9 cellular contexts compared by ENCODE assay signal in genomic region chr17:28384281-28385036, GRCh38. TPM values are rescaled to one million over a fixed set of nuclear protein-coding genes. Genes with fewer than 3 reads are reported as not detected.
DNase-seq lines count a peak whose midpoint lies in the region; ATAC-seq and TF ChIP-seq lines count a peak whose summit lies in the region.
"Had no signal": no experiment of that assay in that cellular context is flagged by ENCODE, and none has a peak within 500 bp of the region (broad histone marks: within the 10 kb centered on the region; RNA-seq: fewer than 3 reads in every experiment).

No MANE protein-coding gene starts in this region.

- H3K9me3 Mint-ChIP-seq in natural killer cell: no peaks in the 10 kb centered on the region

- peaks cover 0 to 8% of the 10 kb centered on the region in 2 donors for H3K27me3 Mint-ChIP-seq in natural killer cell (ENCODE audit: low read depth in 2 of 2)

- H3K27ac ChIP-seq in HL-60 (replicated peaks): no peak overlapping the region
- no peak overlapping the region for H3K27ac ChIP-seq in stomach smooth muscle (ENCODE audit: low read length)

- ATAC-seq in GM18907 (IDR thresholded peaks at IDR 0.05; ENCODE audit: unreplicated experiment) (peak; percentile 71), natural killer cell (peak; percentile 91 to 96 (median 94))

- H3K27me3 ChIP-seq in HL-60 (ENCODE audit: insufficient read depth, poor library complexity, severe bottlenecking): peaks cover 20% of the 10 kb centered on the region
- no peaks in the 10 kb centered on the region for H3K27me3 ChIP-seq in stomach smooth muscle (ENCODE audit: control insufficient read depth in 1 of 2, insufficient read depth in 2 of 2, low read length in 2 of 2)
- no peaks in the 10 kb centered on the region for H3K27me3 ChIP-seq in BE2C

- H3K27ac Mint-ChIP-seq in natural killer cell: peak overlapping the region in 1 of 2 donors; percentile 73

- H3K4me3 Mint-ChIP-seq in natural killer cell: peak overlapping the region; percentile 83

- H3K9me3 ChIP-seq in stomach smooth muscle (ENCODE audit: control insufficient read depth in 2 of 2, low read length in 2 of 2): no peaks in the 10 kb centered on the region
- no peaks in the 10 kb centered on the region for H3K9me3 ChIP-seq in BE2C

- intact Hi-C loops in natural killer cell (cut with micrococcal nuclease): no loop called here

- H3K9ac ChIP-seq in stomach smooth muscle (ENCODE audit: low read length in 2 of 2): peak overlapping the region in 1 of 2 donors; percentile 21

- H3K4me1 Mint-ChIP-seq in natural killer cell: peaks cover 7 to 39% of the 10 kb centered on the region in 2 donors

- peak in 1 of 2 experiments; percentile 36 for DNase-seq in HL-60 (ENCODE audit: low read depth in 1 of 2, low spot score in 1 of 2)
- DNase-seq in activated CD4-positive, alpha-beta T cell treated with anti-CD3 and anti-CD28 coated beads for 24 hours (ENCODE audit: low read depth in 2 of 2): peak; percentile 46 to 51
- DNase-seq in effector CD8-positive, alpha-beta T cell (lab: John Stamatoyannopoulos, UW): peak; percentile 19
- peak; percentile 47 for DNase-seq in natural killer cell
- no peak for DNase-seq in NCI-H1092 treated with DMSO at 0.1 percent for 48 hours (lab: John Stamatoyannopoulos, UW)
- no peak for DNase-seq in BE2C

- no peaks in the 10 kb centered on the region for H3K36me3 Mint-ChIP-seq in natural killer cell

- TF ChIP-seq CTCF in HL-60 (IDR thresholded peaks at IDR 0.05; ENCODE audit: insufficient read depth, low read length) (no peak), natural killer cell (IDR thresholded peaks at IDR 0.05) (no peak), BE2C (IDR thresholded peaks at IDR 0.05; ENCODE audit: low read depth, low read length) (no peak)

- peak overlapping the region; percentile 12 for H3K4me3 ChIP-seq in HL-60 (replicated peaks; ENCODE audit: insufficient read depth, low read length)
- H3K4me3 ChIP-seq in stomach smooth muscle (ENCODE audit: low read length in 2 of 2): peak overlapping the region; percentile 12 to 59
- H3K4me3 ChIP-seq in BE2C (ENCODE audit: low read depth, low read length): no peak overlapping the region

- H3K36me3 ChIP-seq in stomach smooth muscle (ENCODE audit: control insufficient read depth in 2 of 2, insufficient read depth in 2 of 2, low read length in 2 of 2) (peaks cover 4 to 12% of the 10 kb centered on the region in 2 donors), BE2C (peaks cover 9% of the 10 kb centered on the region)

- H3K4me1 ChIP-seq in stomach smooth muscle (ENCODE audit: control insufficient read depth, insufficient read depth, low read length) (peaks cover 8% of the 10 kb centered on the region), BE2C (peaks cover 3% of the 10 kb centered on the region)

RNA-seq across cellular contexts. Expression of gene SARM1, which starts 13.0 kb away (rescaled TPM):
- total RNA-seq in natural killer cell: 10 to 100 TPM; 25.7 to 33.0 (median 26.2) TPM
- polyA plus RNA-seq in BE2C (2012; ENCODE audit: insufficient read depth, insufficient read length, low read depth): 22.6 TPM

RNA-seq across cellular contexts. Expression of gene VTN, which starts 14.4 kb away (rescaled TPM):
- not detected for total RNA-seq in natural killer cell
- 0.31 TPM for polyA plus RNA-seq in BE2C (2012; ENCODE audit: insufficient read depth, insufficient read length, low read depth)

RNA-seq across cellular contexts. Expression of gene SEBOX, which starts 19.5 kb away (rescaled TPM):
- not detected for total RNA-seq in natural killer cell
- polyA plus RNA-seq in BE2C (2012; ENCODE audit: insufficient read depth, insufficient read length, low read depth): not detected
- total RNA-seq: RPMI7951 had no signal

RNA-seq across cellular contexts. Expression of gene SLC46A1, which starts 21.6 kb away (rescaled TPM):
- under 1 TPM; 0.54 to 0.84 (median 0.55) TPM for total RNA-seq in natural killer cell
- 7.7 TPM for polyA plus RNA-seq in BE2C (2012; ENCODE audit: insufficient read depth, insufficient read length, low read depth)

RNA-seq across cellular contexts. Expression of gene POLDIP2, which starts 27.1 kb away (rescaled TPM):
- 10 to 100 TPM; 30.8 to 37.0 (median 33.7) TPM for total RNA-seq in natural killer cell
- 88.1 TPM for polyA plus RNA-seq in BE2C (2012; ENCODE audit: insufficient read depth, insufficient read length, low read depth)

Comparison
In these comparisons a context has a peak if more than half of its experiments do, and no peak if none do; other contexts are left out.
1. DNase-seq: peak in activated CD4-positive, alpha-beta T cell treated with anti-CD3 and anti-CD28 coated beads for 24 hours (2 of 2), effector CD8-positive, alpha-beta T cell (single experiment) and natural killer cell (single experiment); none in NCI-H1092 treated with DMSO at 0.1 percent for 48 hours (single experiment) and BE2C (single experiment).